In the genomic region with DNA sequence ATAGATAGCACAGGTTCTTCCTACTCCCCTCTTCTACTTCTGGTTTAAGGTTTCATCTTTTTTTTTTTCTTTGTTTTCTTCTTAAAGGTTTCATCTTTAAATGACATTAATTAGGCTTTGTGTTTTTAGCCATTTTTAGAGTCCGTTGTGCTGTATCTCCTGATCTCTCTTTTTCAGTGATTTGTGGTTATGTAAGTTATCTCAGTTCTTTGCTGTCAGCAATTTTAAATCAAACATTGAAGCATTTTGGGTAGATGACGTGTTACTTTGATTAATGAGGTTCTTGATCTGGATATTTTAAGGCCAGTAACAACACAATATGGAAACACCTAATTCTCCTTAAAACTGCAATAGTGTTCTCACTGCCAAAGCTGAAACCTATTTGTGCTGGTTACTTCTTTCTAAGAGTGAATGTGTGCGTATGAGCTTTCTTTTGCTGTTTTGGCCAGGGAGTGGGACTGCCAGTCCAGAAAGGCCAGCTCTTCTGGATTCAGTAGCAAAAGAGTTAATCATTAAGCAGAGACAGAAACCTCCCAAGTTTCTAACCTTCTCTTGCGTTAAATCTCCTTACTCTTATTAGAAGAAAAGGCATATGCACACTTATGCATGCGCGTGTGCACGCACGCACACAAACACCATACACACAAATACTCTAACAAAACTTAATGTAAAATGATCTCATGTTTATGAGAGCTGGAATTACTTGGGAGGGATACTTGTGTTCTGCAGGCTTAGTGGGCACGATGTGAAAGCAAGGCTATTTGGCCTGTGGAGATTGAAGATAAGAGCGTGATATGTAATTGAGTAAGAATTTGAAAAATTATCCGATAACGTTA, we compare ENCODE assay signal across 3 cellular contexts. TPM values are rescaled to one million over a fixed set of nuclear protein-coding genes. Genes with fewer than 3 reads are reported as not detected.
"Had no signal": no experiment of that assay in that cellular context is flagged by ENCODE, and none has a peak within 500 bp of the region (broad histone marks: within the 10 kb centered on the region; RNA-seq: fewer than 3 reads in every experiment).

No MANE protein-coding gene starts in this region.

RNA-seq across cellular contexts. Expression of gene FAM72C, which starts 17.0 kb away (rescaled TPM):
- total RNA-seq: skeletal muscle tissue, smooth muscle cell, temporal lobe had no signal
